In genomic region chr1:247517795-247518612, GRCh38 we compare ENCODE assay signal across 1 cellular context.
TF ChIP-seq lines count a peak whose summit lies in the region.

No MANE protein-coding gene starts in this region.

TF ChIP-seq in IMR-90, 13 proteins besides CTCF, POLR2A, EP300 and RAD21 (continued from another document):
- TF ChIP-seq MAZ (IDR thresholded peaks at IDR 0.05; ENCODE audit: borderline replicate concordance, low read depth, low read length) = no peak
- TF ChIP-seq SMC3 (IDR thresholded peaks at IDR 0.05; ENCODE audit: low read depth, low read length) = no peak
- TF ChIP-seq RFX5 (IDR thresholded peaks at IDR 0.05; ENCODE audit: low read depth, low read length) = no peak
- TF ChIP-seq CHD1 (IDR thresholded peaks at IDR 0.05; ENCODE audit: low read depth, low read length) = no peak
- TF ChIP-seq ELK1 (IDR thresholded peaks at IDR 0.05; ENCODE audit: borderline replicate concordance, low read depth, low read length) = no peak
- no peak for TF ChIP-seq CEBPB (IDR thresholded peaks at IDR 0.05; ENCODE audit: low read depth, low read length)
